ENCODE assay signal across 1 cellular context in the genomic region with DNA sequence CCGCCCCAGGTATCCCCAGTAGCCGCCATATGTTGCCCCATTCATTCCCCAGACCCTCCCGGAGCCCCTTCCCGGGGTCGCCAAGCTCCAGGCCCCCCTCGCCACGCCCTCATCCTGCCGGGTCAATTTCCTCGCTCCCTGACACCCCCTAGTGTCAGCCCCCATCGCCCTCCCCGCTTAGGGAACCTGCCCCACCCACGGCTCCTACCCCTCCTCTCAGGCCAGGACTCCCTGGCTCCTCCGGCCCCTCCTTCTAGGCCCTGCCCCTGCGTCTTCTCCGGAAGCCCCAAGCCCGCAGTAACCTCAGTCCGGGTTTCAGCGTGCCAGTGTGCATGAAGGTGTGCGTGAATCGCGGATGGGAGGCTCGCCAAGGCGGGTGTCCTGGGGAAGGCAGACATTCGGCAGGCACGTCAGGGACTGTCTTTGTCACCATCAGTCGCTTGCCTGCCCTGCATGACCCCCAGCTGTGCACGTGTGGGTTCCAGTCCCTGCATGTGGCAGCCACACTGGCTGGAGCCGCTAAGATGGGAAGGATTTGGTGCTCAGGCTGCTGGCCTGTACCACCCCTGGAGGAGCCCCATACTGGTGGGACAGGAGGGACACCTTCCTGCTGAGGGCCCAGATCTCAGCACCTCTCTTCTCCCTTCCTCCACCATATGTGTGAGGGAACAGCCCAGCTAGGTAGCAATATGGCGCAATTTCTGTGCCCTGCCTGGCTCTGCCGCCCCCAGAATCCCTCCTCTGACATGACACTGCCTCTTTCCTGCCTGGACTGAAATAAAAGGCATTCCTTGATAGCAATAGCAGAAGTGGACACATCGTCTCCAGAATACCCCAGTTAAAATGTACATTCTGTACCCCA.
TF ChIP-seq lines count a peak whose summit lies in the region.

No MANE protein-coding gene starts in this region.

TF ChIP-seq in endothelial cell of umbilical vein, 7 proteins besides CTCF, POLR2A, EP300 and RAD21:
- TF ChIP-seq POLR2AphosphoS5 (IDR thresholded peaks at IDR 0.05; ENCODE audit: insufficient read depth, low read depth, low read length), result no peak
- TF ChIP-seq EZH2 (IDR thresholded peaks at IDR 0.05; ENCODE audit: borderline replicate concordance, low read depth, low read length, severe bottlenecking), result no peak
- no peak for TF ChIP-seq JUN (IDR thresholded peaks at IDR 0.05; ENCODE audit: borderline replicate concordance, insufficient read depth, insufficient read length, low read depth)
- no peak for TF ChIP-seq MAX (IDR thresholded peaks at IDR 0.05; ENCODE audit: insufficient read depth, insufficient read length)
- no peak for TF ChIP-seq FOS (IDR thresholded peaks at IDR 0.05; ENCODE audit: borderline replicate concordance, insufficient read depth, low read length)
- TF ChIP-seq GATA2 (IDR thresholded peaks at IDR 0.05; ENCODE audit: insufficient read depth, insufficient read length, low read depth, low read length), result no peak
